14 cellular contexts compared by ENCODE assay signal in the genomic region with DNA sequence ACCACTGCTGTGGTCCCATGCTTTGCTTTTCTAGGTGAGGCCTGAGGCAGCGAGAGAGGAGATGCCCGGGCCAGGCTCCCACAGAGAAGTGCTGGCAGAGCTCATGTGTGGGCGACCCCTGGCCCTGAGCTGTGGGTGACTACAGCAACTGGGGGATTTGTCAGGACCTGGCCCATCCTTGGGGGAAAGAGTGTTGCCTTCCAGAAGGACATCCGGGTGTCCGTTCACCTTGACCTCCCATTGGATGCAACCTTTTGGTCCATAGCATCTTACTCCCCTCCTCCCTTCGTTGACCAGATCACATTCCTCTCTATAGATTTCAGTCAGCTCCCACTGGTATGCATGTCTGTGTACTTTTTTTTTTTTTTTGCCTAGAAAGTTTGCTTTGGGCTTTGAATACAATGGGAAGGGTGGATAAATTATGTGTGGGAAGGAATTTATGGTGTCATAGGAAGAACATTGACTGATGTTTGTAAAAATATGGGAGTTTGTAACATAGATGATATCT.
"Had no signal": no experiment of that assay in that cellular context is flagged by ENCODE, and none has a peak within 500 bp of the region (broad histone marks: within the 10 kb centered on the region; RNA-seq: fewer than 3 reads in every experiment).

No MANE protein-coding gene starts in this region.

- H3K36me3 ChIP-seq: brain microvascular endothelial cell, ovary had no signal

- H3K4me3 ChIP-seq: dorsolateral prefrontal cortex, lung, ovary, skin epidermis had no signal

- H3K9me3 ChIP-seq: ovary had no signal

- ATAC-seq: activated naive CD4-positive, alpha-beta T cell treated with anti-CD3 and anti-CD28 coated beads, Interleukin-2, amount 50 U/mL, for 72 hours; activated T-cell treated with anti-CD3 and anti-CD28 coated beads, Interleukin-2, amount 50 U/mL, for 4 hours; esophagus mucosa had no signal

- H3K4me1 Mint-ChIP-seq: immature natural killer cell had no signal

- H3K4me3 Mint-ChIP-seq: activated CD4-positive, alpha-beta memory T cell treated with anti-CD3 and anti-CD28 coated beads for 36 hours; activated T-cell treated with anti-CD3 and anti-CD28 coated beads, Interleukin-2, amount 50 U/mL, for 4 hours; immature natural killer cell had no signal

- H3K27ac Mint-ChIP-seq: activated CD4-positive, alpha-beta memory T cell treated with anti-CD3 and anti-CD28 coated beads for 36 hours; activated naive CD4-positive, alpha-beta T cell treated with anti-CD3 and anti-CD28 coated beads, Interleukin-2, amount 50 U/mL, for 72 hours; immature natural killer cell had no signal

- H3K27ac ChIP-seq: brain microvascular endothelial cell, ovary had no signal

- H3K27me3 ChIP-seq: brain microvascular endothelial cell, ovary had no signal

- DNase-seq: activated CD4-positive, alpha-beta memory T cell treated with anti-CD3 and anti-CD28 coated beads for 36 hours; activated CD4-positive, alpha-beta T cell treated with anti-CD3 and anti-CD28 coated beads for 1 hour; activated effector memory CD4-positive, alpha-beta T cell treated with anti-CD3 and anti-CD28 coated beads, Interleukin-2, amount 50 U/mL, for 16 hours; activated T-cell treated with anti-CD3 and anti-CD28 coated beads, Interleukin-2, amount 50 U/mL, for 4 hours; amygdala; brain microvascular endothelial cell; cerebellar nuclear complex; dorsolateral prefrontal cortex; immature natural killer cell; ovary had no signal

- H3K9me3 Mint-ChIP-seq: activated CD4-positive, alpha-beta memory T cell treated with anti-CD3 and anti-CD28 coated beads for 36 hours; activated naive CD4-positive, alpha-beta T cell treated with anti-CD3 and anti-CD28 coated beads, Interleukin-2, amount 50 U/mL, for 72 hours; activated T-cell treated with anti-CD3 and anti-CD28 coated beads, Interleukin-2, amount 50 U/mL, for 4 hours had no signal

- H3K36me3 Mint-ChIP-seq: activated CD4-positive, alpha-beta memory T cell treated with anti-CD3 and anti-CD28 coated beads for 36 hours; activated naive CD4-positive, alpha-beta T cell treated with anti-CD3 and anti-CD28 coated beads, Interleukin-2, amount 50 U/mL, for 72 hours; immature natural killer cell had no signal
